17 cellular contexts compared by ENCODE assay signal in the genomic region with DNA sequence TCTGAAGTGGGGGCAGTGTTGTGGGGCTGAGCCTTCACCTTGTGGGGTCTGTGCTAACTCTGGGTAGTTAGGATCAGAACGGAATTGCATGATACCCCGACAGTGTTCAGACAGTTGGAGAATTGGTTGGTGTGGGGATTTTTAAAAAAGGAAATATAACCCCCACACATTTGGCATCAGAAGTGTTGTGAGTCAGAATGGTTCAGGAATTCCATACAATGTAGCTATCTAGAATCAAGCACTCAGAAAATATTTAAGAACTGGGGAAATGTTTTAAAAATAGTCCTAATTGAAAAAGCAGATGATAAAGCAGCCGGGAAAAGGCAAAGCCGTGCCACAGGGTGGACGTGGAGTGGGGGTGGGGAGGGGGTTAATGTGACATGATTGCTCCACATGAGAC. TPM values are rescaled to one million over a fixed set of nuclear protein-coding genes. Genes with fewer than 3 reads are reported as not detected.
"Had no signal": no experiment of that assay in that cellular context is flagged by ENCODE, and none has a peak within 500 bp of the region (broad histone marks: within the 10 kb centered on the region; RNA-seq: fewer than 3 reads in every experiment).

No MANE protein-coding gene starts in this region.

- H3K27me3 ChIP-seq: body of pancreas, pancreas had no signal

- H3K4me3 ChIP-seq: body of pancreas, left lung, pancreas, thyroid gland had no signal

- H3K4me1 Mint-ChIP-seq: activated T-helper 17 cell treated with anti-CD3 and anti-CD28 coated beads, Interleukin-2, amount 50 U/mL, for 72 hours; memory B cell had no signal

- H3K36me3 ChIP-seq: left lung, pancreas, thyroid gland had no signal

- H3K9me3 ChIP-seq: pancreas, thyroid gland had no signal

- H3K4me1 ChIP-seq: body of pancreas, pancreas had no signal

- H3K27ac Mint-ChIP-seq: activated naive CD4-positive, alpha-beta T cell treated with anti-CD3 and anti-CD28 coated beads for 36 hours; activated T-helper 17 cell treated with anti-CD3 and anti-CD28 coated beads, Interleukin-2, amount 50 U/mL, for 72 hours; dendritic cell treated with granulocyte-macrophage colony-stimulating factor and Interleukin-4, amounts not matched to agents 40 ng/mL and 50 ng/mL, for 4 days; memory B cell; T-helper 1 cell treated with Interleukin-12 subunit alpha and Interleukin-12 subunit beta and Interleukin-4 antibody, amounts not matched to agents 30 μg/mL and 1 μg/mL, for 36 hours had no signal

- H3K27ac ChIP-seq: body of pancreas, left lung, pancreas, thyroid gland had no signal

- DNase-seq: activated CD4-positive, alpha-beta T cell treated with anti-CD3 and anti-CD28 coated beads, Interleukin-2, amount 50 U/mL, for 1 hour; activated CD4-positive, CD25-positive, alpha-beta regulatory T cell; activated naive CD4-positive, alpha-beta T cell treated with anti-CD3 and anti-CD28 coated beads for 36 hours; activated T-cell treated with anti-CD3 and anti-CD28 coated beads for 4 hours; body of pancreas; islet precursor cell; left lung; pancreas; stimulated activated CD4-positive, alpha-beta T cell treated with anti-CD3 and anti-CD28 coated beads, Interleukin-4, amount 100 ng/mL, for 4 hours; thyroid gland had no signal

- H3K4me3 Mint-ChIP-seq: activated naive CD4-positive, alpha-beta T cell treated with anti-CD3 and anti-CD28 coated beads for 36 hours; activated T-helper 17 cell treated with anti-CD3 and anti-CD28 coated beads, Interleukin-2, amount 50 U/mL, for 72 hours; dendritic cell treated with granulocyte-macrophage colony-stimulating factor and Interleukin-4, amounts not matched to agents 40 ng/mL and 50 ng/mL, for 4 days; memory B cell; T-helper 1 cell treated with Interleukin-12 subunit alpha and Interleukin-12 subunit beta and Interleukin-4 antibody, amounts not matched to agents 30 μg/mL and 1 μg/mL, for 36 hours had no signal

RNA-seq across cellular contexts. Expression of a gene that starts 6.5 kb away (rescaled TPM):
- total RNA-seq: activated CD8-positive, alpha-beta memory T cell treated with anti-CD3 and anti-CD28 coated beads for 36 hours; activated naive CD4-positive, alpha-beta T cell treated with anti-CD3 and anti-CD28 coated beads for 36 hours; activated T-helper 17 cell treated with anti-CD3 and anti-CD28 coated beads, Interleukin-2, amount 50 U/mL, for 72 hours; body of pancreas; epithelial cell of proximal tubule; left lung; pancreas; skeletal muscle tissue; thyroid gland had no signal

RNA-seq across cellular contexts. Expression of a gene that starts 50.6 kb away (rescaled TPM):
- total RNA-seq: activated CD8-positive, alpha-beta memory T cell treated with anti-CD3 and anti-CD28 coated beads for 36 hours; activated naive CD4-positive, alpha-beta T cell treated with anti-CD3 and anti-CD28 coated beads for 36 hours; activated T-helper 17 cell treated with anti-CD3 and anti-CD28 coated beads, Interleukin-2, amount 50 U/mL, for 72 hours; body of pancreas; epithelial cell of proximal tubule; left lung; pancreas; skeletal muscle tissue; thyroid gland had no signal
